19 cellular contexts compared by ENCODE assay signal in genomic region chr19:13623686-13624405, GRCh38.
DNase-seq lines count a peak whose midpoint lies in the region; ATAC-seq and TF ChIP-seq lines count a peak whose summit lies in the region.
"Had no signal": no experiment of that assay in that cellular context is flagged by ENCODE, and none has a peak within 500 bp of the region (broad histone marks: within the 10 kb centered on the region; RNA-seq: fewer than 3 reads in every experiment).

No MANE protein-coding gene starts in this region.

- H3K4me3 ChIP-seq in foreskin fibroblast (ENCODE audit: low read depth in 1 of 2, low read length in 2 of 2) (peak overlapping the region; percentile 24 to 39), aorta (ENCODE audit: low read length in 2 of 2) (no peak overlapping the region)
- H3K4me3 ChIP-seq: breast epithelium, gastrocnemius medialis, ovary, stomach had no signal

- H3K27me3 ChIP-seq in aorta (ENCODE audit: control insufficient read depth in 1 of 2, insufficient read depth in 2 of 2, low read length in 1 of 2): no peaks in the 10 kb centered on the region
- H3K27me3 ChIP-seq: ovary had no signal

- no peak overlapping the region for H3K27ac ChIP-seq in aorta (ENCODE audit: low read depth in 1 of 2, low read length in 2 of 2)
- H3K27ac ChIP-seq: breast epithelium, gastrocnemius medialis, ovary, stomach had no signal

- TF ChIP-seq CTCF in foreskin fibroblast (IDR thresholded peaks at IDR 0.05; ENCODE audit: low read depth, low read length): no peak

- H3K9me3 ChIP-seq in aorta (ENCODE audit: control insufficient read depth, low read length): no peaks in the 10 kb centered on the region
- H3K9me3 ChIP-seq: breast epithelium, Caco-2, gastrocnemius medialis, ovary, stomach had no signal

- H3K36me3 ChIP-seq in aorta (ENCODE audit: control insufficient read depth in 1 of 2, insufficient read depth in 2 of 2, low read length in 1 of 2): no peaks in the 10 kb centered on the region
- H3K36me3 ChIP-seq: breast epithelium, gastrocnemius medialis, ovary, stomach had no signal

- H3K4me1 ChIP-seq in aorta (ENCODE audit: control insufficient read depth in 1 of 2, insufficient read depth in 2 of 2, low read length in 2 of 2): no peaks in the 10 kb centered on the region
- H3K4me1 ChIP-seq: breast epithelium, Caco-2, gastrocnemius medialis, stomach had no signal

- ATAC-seq in aorta (ENCODE audit: low FRiP score) (no peak), HG03520 (IDR thresholded peaks at IDR 0.05; ENCODE audit: unreplicated experiment) (no peak), GM19397 (IDR thresholded peaks at IDR 0.05; ENCODE audit: unreplicated experiment) (no peak)
- ATAC-seq: activated CD8-positive, alpha-beta memory T cell treated with anti-CD3 and anti-CD28 coated beads, Interleukin-2, amount 10 ng/mL, durations not matched to agents 7 days and 5 days; effector memory CD8-positive, alpha-beta T cell; gastrocnemius medialis had no signal

- WGBS in aorta, 2 donors: 26 to 32% methylated on average over 19 of the region's 19 CpGs

- DNase-seq in activated effector memory CD4-positive, alpha-beta T cell treated with anti-CD3 and anti-CD28 coated beads, Interleukin-2, amount 50 U/mL, for 16 hours: peak; percentile 36
- no peak for DNase-seq in activated effector memory CD4-positive, alpha-beta T cell treated with Interleukin-2 at 50 U/mL for 16 hours
- DNase-seq in NCI-H748 (lab: John Stamatoyannopoulos, UW; ENCODE audit: unreplicated experiment): peak; percentile 74
- DNase-seq in foreskin fibroblast: no peak
- no peak for DNase-seq in aorta
- no peak for DNase-seq in stimulated activated CD4-positive, alpha-beta T cell treated with anti-CD3 and anti-CD28 coated beads, Interleukin-4, amount 100 ng/mL, for 4 hours
- DNase-seq: ACHN; activated CD8-positive, alpha-beta memory T cell treated with anti-CD3 and anti-CD28 coated beads, Interleukin-2, amount 10 ng/mL, durations not matched to agents 7 days and 5 days; activated naive CD4-positive, alpha-beta T cell treated with Interleukin-2 at 50 U/mL for 16 hours; Caco-2; effector memory CD8-positive, alpha-beta T cell; gastrocnemius medialis; islet precursor cell; ovary; stomach; T-helper 1 cell had no signal

- intact Hi-C loops in aorta (cut with DNase I): no loop called here

Comparison
In these comparisons a context has a peak if more than half of its experiments do, and no peak if none do; other contexts are left out.
1. DNase-seq: peak in activated effector memory CD4-positive, alpha-beta T cell treated with anti-CD3 and anti-CD28 coated beads, Interleukin-2, amount 50 U/mL, for 16 hours (single experiment) and NCI-H748 (single experiment); none in activated effector memory CD4-positive, alpha-beta T cell treated with Interleukin-2 at 50 U/mL for 16 hours (single experiment), foreskin fibroblast (0 of 2), aorta (0 of 2) and stimulated activated CD4-positive, alpha-beta T cell treated with anti-CD3 and anti-CD28 coated beads, Interleukin-4, amount 100 ng/mL, for 4 hours (0 of 2).
2. H3K4me3 ChIP-seq: peak in foreskin fibroblast (2 of 2); none in aorta (0 of 2).